ENCODE assay signal across 19 cellular contexts in genomic region chr4:190017357-190018200, GRCh38. TPM values are rescaled to one million over a fixed set of nuclear protein-coding genes. Genes with fewer than 3 reads are reported as not detected.
DNase-seq lines count a peak whose midpoint lies in the region; ATAC-seq and TF ChIP-seq lines count a peak whose summit lies in the region.
"Had no signal": no experiment of that assay in that cellular context is flagged by ENCODE, and none has a peak within 500 bp of the region (broad histone marks: within the 10 kb centered on the region; RNA-seq: fewer than 3 reads in every experiment).

No MANE protein-coding gene starts in this region.

- H3K4me3 ChIP-seq in A673 (ENCODE audit: low read depth, low read length, poor library complexity, severe bottlenecking): no peak overlapping the region
- H3K4me3 ChIP-seq: adrenal gland, HAP-1, mucosa of descending colon had no signal

- peaks cover 28% of the 10 kb centered on the region for H3K36me3 Mint-ChIP-seq in activated T-helper 17 cell treated with anti-CD3 and anti-CD28 coated beads, Interleukin-2, amount 50 U/mL, for 72 hours (ENCODE audit: low read depth)
- H3K36me3 Mint-ChIP-seq in memory B cell: peaks cover 13% of the 10 kb centered on the region

- no peak overlapping the region for H3K27ac Mint-ChIP-seq in activated T-helper 17 cell treated with anti-CD3 and anti-CD28 coated beads, Interleukin-2, amount 50 U/mL, for 72 hours
- H3K27ac Mint-ChIP-seq in memory B cell: peak overlapping the region; percentile 88
- H3K27ac Mint-ChIP-seq: CD14-positive monocyte had no signal

- no peaks in the 10 kb centered on the region for H3K9me3 Mint-ChIP-seq in activated T-helper 17 cell treated with anti-CD3 and anti-CD28 coated beads, Interleukin-2, amount 50 U/mL, for 72 hours
- H3K9me3 Mint-ChIP-seq in memory B cell: peaks cover 8% of the 10 kb centered on the region

- no peak overlapping the region for H3K27ac ChIP-seq in A673 (ENCODE audit: low read depth, low read length, poor library complexity, severe bottlenecking)
- H3K27ac ChIP-seq: adrenal gland had no signal

- H3K4me1 ChIP-seq in A673 (ENCODE audit: insufficient read depth, low read length, poor library complexity, severe bottlenecking): no peaks in the 10 kb centered on the region
- H3K4me1 ChIP-seq: adrenal gland, HAP-1 had no signal

- DNase-seq in A673 (ENCODE audit: low spot score): peak; percentile 3
- DNase-seq in Daoy (ENCODE audit: low read depth): peak; percentile 17
- DNase-seq in memory B cell (ENCODE audit: low spot score in 2 of 2): no peak
- DNase-seq in SW480 (ENCODE audit: low spot score): no peak
- no peak for DNase-seq in A172 (ENCODE audit: low spot score)
- DNase-seq in pons (ENCODE audit: low spot score): no peak
- DNase-seq: adrenal gland; mucosa of descending colon; NCI-H2029; NCI-H748 treated with DMSO at 0.1 percent for 48 hours; RPMI8226; stimulated activated naive CD4-positive, alpha-beta T cell treated with Interleukin-2 at 50 U/mL for 16 hours; T-helper 9 cell had no signal

- no peak for TF ChIP-seq CTCF in A673 (conservative IDR thresholded peaks at IDR 0.05; ENCODE audit: low read depth, low read length)

- POLR2A ChIA-PET in A673 (lab: Charles Lee; ENCODE audit: low non-redundant PET): no interaction called here

- H3K4me1 Mint-ChIP-seq in activated T-helper 17 cell treated with anti-CD3 and anti-CD28 coated beads, Interleukin-2, amount 50 U/mL, for 72 hours: peaks cover 35% of the 10 kb centered on the region
- peaks cover 21% of the 10 kb centered on the region for H3K4me1 Mint-ChIP-seq in memory B cell

- H3K9me3 ChIP-seq in A673 (ENCODE audit: low read depth, low read length, poor library complexity, severe bottlenecking): no peaks in the 10 kb centered on the region
- H3K9me3 ChIP-seq: adrenal gland, HAP-1, mucosa of descending colon had no signal

- intact Hi-C loops in A673 (cut with micrococcal nuclease; ENCODE audit: unreplicated experiment): no loop called here

- no peak for ATAC-seq in activated T-helper 17 cell treated with anti-CD3 and anti-CD28 coated beads, Interleukin-2, amount 50 U/mL, for 72 hours (replicated peaks)
- ATAC-seq in memory B cell (ENCODE audit: low read depth): no peak
- ATAC-seq: mucosa of descending colon had no signal

- H3K27me3 ChIP-seq in A673 (replicated peaks; ENCODE audit: insufficient read depth, low read depth, low read length, poor library complexity): peaks cover 70% of the 10 kb centered on the region

- no TSS peak for BruUV-seq in A673 (replicated peaks; lab: Mats Ljungman, UMichigan)

- peaks cover 63% of the 10 kb centered on the region for H3K27me3 Mint-ChIP-seq in activated T-helper 17 cell treated with anti-CD3 and anti-CD28 coated beads, Interleukin-2, amount 50 U/mL, for 72 hours
- H3K27me3 Mint-ChIP-seq in memory B cell: peaks cover 37% of the 10 kb centered on the region

- peak overlapping the region; percentile 15 for H3K4me3 Mint-ChIP-seq in activated T-helper 17 cell treated with anti-CD3 and anti-CD28 coated beads, Interleukin-2, amount 50 U/mL, for 72 hours
- no peak overlapping the region for H3K4me3 Mint-ChIP-seq in memory B cell

- CTCF ChIA-PET in A673 (lab: Charles Lee): no interaction called here

- no peaks in the 10 kb centered on the region for H3K36me3 ChIP-seq in A673 (ENCODE audit: insufficient read depth, low read length, poor library complexity, severe bottlenecking)
- H3K36me3 ChIP-seq: adrenal gland, HAP-1 had no signal

RNA-seq across cellular contexts. Expression of gene FRG2, which starts 9.5 kb away (rescaled TPM):
- 67.1 and 79.1 TPM in 2 replicates for total RNA-seq in A673 (2021)
- total RNA-seq in Daoy (2014; rRNA removed; shearing (Covaris generic)): 0.11 TPM in 1 of 2 replicates, not detected in the other
- total RNA-seq in activated T-helper 17 cell treated with anti-CD3 and anti-CD28 coated beads, Interleukin-2, amount 50 U/mL, for 72 hours: under 1 TPM in 1 of 2 donors, not detected in 1; 0.69 TPM
- not detected in 2 replicates for total RNA-seq in A172 (2014; rRNA removed; shearing (Covaris generic))
- total RNA-seq: adrenal gland, dermis microvascular lymphatic vessel endothelial cell, LHCN-M2, mucosa of descending colon, renal cortical epithelial cell had no signal

RNA-seq across cellular contexts. Expression of gene DBET, which starts 46.7 kb away (rescaled TPM):
- total RNA-seq in A673 (2021): 0.09 TPM in 1 of 2 replicates, not detected in the other
- not detected in 2 replicates for total RNA-seq in Daoy (2014; rRNA removed; shearing (Covaris generic))
- total RNA-seq in activated T-helper 17 cell treated with anti-CD3 and anti-CD28 coated beads, Interleukin-2, amount 50 U/mL, for 72 hours: not detected
- total RNA-seq in A172 (2014; rRNA removed; shearing (Covaris generic)): not detected in 2 replicates
- total RNA-seq: adrenal gland, dermis microvascular lymphatic vessel endothelial cell, LHCN-M2, mucosa of descending colon, renal cortical epithelial cell had no signal

Comparison
In these comparisons a context has a peak if more than half of its experiments do, and no peak if none do; other contexts are left out.
1. DNase-seq: peak in A673 (single experiment) and Daoy (single experiment); none in memory B cell (0 of 2), SW480 (single experiment), A172 (single experiment) and pons (single experiment).
2. RNA of gene FRG2, which starts 9.5 kb away (total RNA-seq): 67.1 to 79.1 TPM in A673; 0.69 TPM in activated T-helper 17 cell treated with anti-CD3 and anti-CD28 coated beads, Interleukin-2, amount 50 U/mL, for 72 hours, 0.11 TPM in Daoy and not detected in A172; every median in the first group is over 10 times any median in the second.